Comparison of ENCODE assay signal across 10 cellular contexts in the genomic region with DNA sequence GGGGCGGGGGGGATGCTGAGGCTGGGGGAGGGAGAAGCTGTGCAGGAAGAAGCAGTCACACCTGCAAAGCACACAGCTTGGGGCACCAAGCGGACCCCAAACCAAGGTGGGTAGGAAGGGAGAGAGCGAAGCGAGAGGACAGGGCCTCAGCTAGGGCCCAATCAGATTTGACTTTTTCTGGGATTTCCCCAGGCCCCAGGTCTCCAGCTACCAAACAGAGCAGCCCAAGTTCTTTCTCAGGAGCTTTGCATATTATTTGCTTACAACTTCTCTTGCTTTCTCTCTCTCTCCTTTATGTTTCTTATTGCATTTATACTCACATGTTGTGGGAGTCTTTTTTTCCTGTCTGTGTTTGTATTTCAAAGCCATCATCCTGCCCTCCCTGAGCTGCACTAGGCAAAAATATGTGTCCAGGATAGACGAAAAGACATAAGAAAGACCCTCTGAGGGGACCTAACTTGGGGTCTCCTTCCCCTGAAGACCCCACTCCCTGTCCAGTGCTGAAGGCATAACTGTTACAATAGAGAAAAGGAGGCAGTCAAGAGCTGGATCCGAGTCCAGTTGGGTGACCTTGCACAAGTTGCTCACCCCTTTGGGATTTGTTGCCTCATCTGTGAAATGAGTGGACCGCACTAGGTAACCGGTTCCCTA. TPM values are rescaled to one million over a fixed set of nuclear protein-coding genes. Genes with fewer than 3 reads are reported as not detected.
DNase-seq lines count a peak whose midpoint lies in the region; ATAC-seq and TF ChIP-seq lines count a peak whose summit lies in the region.
"Had no signal": no experiment of that assay in that cellular context is flagged by ENCODE, and none has a peak within 500 bp of the region (broad histone marks: within the 10 kb centered on the region; RNA-seq: fewer than 3 reads in every experiment).

No MANE protein-coding gene starts in this region.

- H3K27me3 Mint-ChIP-seq in T-helper 17 cell: peaks cover 6% of the 10 kb centered on the region

- no peaks in the 10 kb centered on the region for H3K36me3 ChIP-seq in ascending aorta

- TF ChIP-seq CTCF in ascending aorta (IDR thresholded peaks at IDR 0.05): no peak

- H3K27ac Mint-ChIP-seq in T-helper 17 cell: peak overlapping the region; percentile 99

- peaks cover 4% of the 10 kb centered on the region for H3K36me3 Mint-ChIP-seq in T-helper 17 cell (ENCODE audit: low read depth)

- no peak overlapping the region for H3K4me3 ChIP-seq in ascending aorta

- ATAC-seq in HG02870 (IDR thresholded peaks at IDR 0.05; ENCODE audit: unreplicated experiment) (peak; percentile 27), T-helper 17 cell (peak; percentile 24), HG03097 (IDR thresholded peaks at IDR 0.05; ENCODE audit: low FRiP score, unreplicated experiment) (no peak), GM19467 (IDR thresholded peaks at IDR 0.05; ENCODE audit: unreplicated experiment) (no peak)

- peak overlapping the region; percentile 94 for H3K4me3 Mint-ChIP-seq in T-helper 17 cell

- no peak overlapping the region for H3K27ac ChIP-seq in ascending aorta
- H3K27ac ChIP-seq: C4-2B had no signal

- H3K4me1 ChIP-seq in ascending aorta: peaks cover 0 to 3% of the 10 kb centered on the region in 2 donors

- H3K4me1 Mint-ChIP-seq in T-helper 17 cell: peaks cover 45% of the 10 kb centered on the region

- no peaks in the 10 kb centered on the region for H3K9me3 ChIP-seq in T-helper 17 cell (ENCODE audit: control insufficient read depth, low read length, poor library complexity, severe bottlenecking)
- no peaks in the 10 kb centered on the region for H3K9me3 ChIP-seq in ascending aorta

- H3K27me3 ChIP-seq in ascending aorta: no peaks in the 10 kb centered on the region

- peak; percentile 36 for DNase-seq in stimulated activated CD4-positive, alpha-beta T cell treated with anti-CD3 and anti-CD28 coated beads, Interleukin-15, amount 100 ng/mL, for 24 hours
- DNase-seq in stimulated activated CD4-positive, alpha-beta T cell treated with anti-CD3 and anti-CD28 coated beads, Interleukin-12 subunit alpha, Interleukin-12 subunit beta, amount 100 ng/mL, for 4 hours: no peak
- DNase-seq in T-helper 17 cell: no peak
- DNase-seq in ascending aorta (ENCODE audit: low spot score in 2 of 2): no peak
- no peak for DNase-seq in HUDEP-2 (lab: John Stamatoyannopoulos, UW; ENCODE audit: unreplicated experiment in 76 of 76)
- DNase-seq: SW 1271 had no signal

- intact Hi-C loops in ascending aorta (cut with DNase I): no loop called here

RNA-seq across cellular contexts. Expression of gene SMNDC1, which starts 50.6 kb away (rescaled TPM):
- total RNA-seq in T-helper 17 cell: 10 to 100 TPM; 33.7 to 50.4 TPM
- 6.9 TPM for total RNA-seq in ascending aorta

Comparison
In these comparisons a context has a peak if more than half of its experiments do, and no peak if none do; other contexts are left out.
1. ATAC-seq: peak in HG02870 (single experiment) and T-helper 17 cell (single experiment); none in HG03097 (single experiment) and GM19467 (single experiment).